In the genomic region with DNA sequence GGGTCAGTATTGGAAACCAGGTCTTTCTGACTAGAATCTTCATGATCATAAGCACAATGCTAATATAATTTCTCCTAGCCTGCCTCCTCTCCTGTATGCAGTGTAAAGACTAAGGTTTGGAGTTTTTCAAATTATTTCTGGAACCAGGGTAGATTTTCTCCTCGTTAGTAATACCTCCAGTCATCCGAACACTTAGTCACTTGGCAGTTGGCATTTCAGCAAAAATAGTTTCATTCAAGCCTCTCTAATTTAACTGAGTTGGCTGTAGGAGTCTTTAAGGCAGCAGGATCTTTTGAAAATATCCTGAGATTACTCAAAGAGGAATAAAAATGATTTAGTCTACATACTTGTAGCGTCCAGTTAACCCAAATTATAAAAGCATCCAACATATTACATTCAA, we compare ENCODE assay signal across 31 cellular contexts. TPM values are rescaled to one million over a fixed set of nuclear protein-coding genes. Genes with fewer than 3 reads are reported as not detected.
A peak's percentile ranks its signal among the peaks of the same experiment; 100 is the strongest.
DNase-seq lines count a peak whose midpoint lies in the region; ATAC-seq, FAIRE-seq and TF ChIP-seq lines count a peak whose summit lies in the region.
"Had no signal": no experiment of that assay in that cellular context is flagged by ENCODE, and none has a peak within 500 bp of the region (broad histone marks: within the 10 kb centered on the region; RNA-seq: fewer than 3 reads in every experiment).

No MANE protein-coding gene starts in this region.

- no peak overlapping the region for H2AFZ ChIP-seq in astrocyte (ENCODE audit: low read depth, low read length)

- H3K9ac ChIP-seq in astrocyte (ENCODE audit: low read length), result no peak overlapping the region

- FAIRE-seq in astrocyte (lab: Jason Lieb, UNC), result peak; percentile 55
- FAIRE-seq: GM12892 had no signal

- H3K27ac ChIP-seq in astrocyte (ENCODE audit: low read depth, low read length), result peak overlapping the region; percentile 49
- no peak overlapping the region for H3K27ac ChIP-seq in psoas muscle

- H3K36me3 ChIP-seq in astrocyte (ENCODE audit: insufficient read depth, low read length) (no peaks in the 10 kb centered on the region), psoas muscle (ENCODE audit: insufficient read depth in 1 of 2, low read depth in 1 of 2) (no peaks in the 10 kb centered on the region)
- H3K36me3 ChIP-seq: ascending aorta, tibial artery had no signal

- H3K9me3 Mint-ChIP-seq in HFFc6 (no peaks in the 10 kb centered on the region), astrocyte (ENCODE audit: unreplicated experiment) (no peaks in the 10 kb centered on the region), type B pancreatic cell (no peaks in the 10 kb centered on the region)
- H3K9me3 Mint-ChIP-seq: activated naive CD4-positive, alpha-beta T cell treated with anti-CD3 and anti-CD28 coated beads, Interleukin-2, amount 10 ng/mL, durations not matched to agents 7 days and 5 days had no signal

- H3K4me3 ChIP-seq in astrocyte (ENCODE audit: insufficient read depth, low read depth, low read length), result no peak overlapping the region
- H3K4me3 ChIP-seq in psoas muscle, result no peak overlapping the region
- H3K4me3 ChIP-seq: ascending aorta, smooth muscle cell, tibial artery had no signal

- H3K9me3 ChIP-seq in astrocyte (ENCODE audit: insufficient read depth, low read depth, low read length), result no peaks in the 10 kb centered on the region
- no peaks in the 10 kb centered on the region for H3K9me3 ChIP-seq in psoas muscle
- H3K9me3 ChIP-seq: ascending aorta, tibial artery had no signal

- H3K27me3 ChIP-seq in astrocyte (ENCODE audit: insufficient read depth, low read length) (no peaks in the 10 kb centered on the region), psoas muscle (ENCODE audit: insufficient read depth in 3 of 3, low read length in 2 of 3) (no peaks in the 10 kb centered on the region)
- H3K27me3 ChIP-seq: ascending aorta, tibial artery had no signal

- no peak for TF ChIP-seq CTCF in HFFc6 (IDR thresholded peaks at IDR 0.05)
- no peak for TF ChIP-seq CTCF in astrocyte (IDR thresholded peaks at IDR 0.05; ENCODE audit: insufficient read depth, low read depth, low read length)
- TF ChIP-seq CTCF in type B pancreatic cell (conservative IDR thresholded peaks at IDR 0.05), result no peak
- TF ChIP-seq CTCF in psoas muscle (IDR thresholded peaks at IDR 0.05), result no peak

- 47 to 66% (median 51%) methylated on average over 3 of the region's 3 CpGs for WGBS in psoas muscle, 3 donors

- no peaks in the 10 kb centered on the region for H3K36me3 Mint-ChIP-seq in HFFc6 (ENCODE audit: low read depth)
- no peaks in the 10 kb centered on the region for H3K36me3 Mint-ChIP-seq in astrocyte (ENCODE audit: low read depth, unreplicated experiment)
- no peaks in the 10 kb centered on the region for H3K36me3 Mint-ChIP-seq in type B pancreatic cell
- H3K36me3 Mint-ChIP-seq: activated naive CD4-positive, alpha-beta T cell treated with anti-CD3 and anti-CD28 coated beads, Interleukin-2, amount 10 ng/mL, durations not matched to agents 7 days and 5 days had no signal

- ATAC-seq in GM18867 (IDR thresholded peaks at IDR 0.05; ENCODE audit: unreplicated experiment) (no peak), psoas muscle (no peak)
- ATAC-seq: activated T-cell treated with anti-CD3 and anti-CD28 coated beads, Interleukin-2, amount 50 U/mL, for 72 hours had no signal

- no peaks in the 10 kb centered on the region for H3K27me3 Mint-ChIP-seq in HFFc6 (ENCODE audit: insufficient read depth)
- no peaks in the 10 kb centered on the region for H3K27me3 Mint-ChIP-seq in astrocyte (ENCODE audit: low read depth, unreplicated experiment)
- no peaks in the 10 kb centered on the region for H3K27me3 Mint-ChIP-seq in type B pancreatic cell
- H3K27me3 Mint-ChIP-seq: activated naive CD4-positive, alpha-beta T cell treated with anti-CD3 and anti-CD28 coated beads, Interleukin-2, amount 10 ng/mL, durations not matched to agents 7 days and 5 days had no signal

- no peaks in the 10 kb centered on the region for H4K20me1 ChIP-seq in astrocyte (ENCODE audit: insufficient read depth, low read length)

- peak overlapping the region; percentile 6 for H3K4me2 ChIP-seq in astrocyte (ENCODE audit: low read length)
- H3K4me2 ChIP-seq: smooth muscle cell had no signal

- peak overlapping the region; percentile 58 for H3K4me3 Mint-ChIP-seq in HFFc6
- no peak overlapping the region for H3K4me3 Mint-ChIP-seq in astrocyte (ENCODE audit: unreplicated experiment)
- no peak overlapping the region for H3K4me3 Mint-ChIP-seq in type B pancreatic cell
- H3K4me3 Mint-ChIP-seq: activated naive CD4-positive, alpha-beta T cell treated with anti-CD3 and anti-CD28 coated beads, Interleukin-2, amount 10 ng/mL, durations not matched to agents 7 days and 5 days; activated T-cell treated with anti-CD3 and anti-CD28 coated beads, Interleukin-2, amount 50 U/mL, for 72 hours had no signal

- no peaks in the 10 kb centered on the region for H3K79me2 ChIP-seq in astrocyte (ENCODE audit: insufficient read depth, low read length)

- peak overlapping the region; percentile 88 for H3K27ac Mint-ChIP-seq in HFFc6
- no peak overlapping the region for H3K27ac Mint-ChIP-seq in astrocyte (ENCODE audit: unreplicated experiment)
- H3K27ac Mint-ChIP-seq in type B pancreatic cell, result no peak overlapping the region
- H3K27ac Mint-ChIP-seq: activated naive CD4-positive, alpha-beta T cell treated with anti-CD3 and anti-CD28 coated beads, Interleukin-2, amount 10 ng/mL, durations not matched to agents 7 days and 5 days; activated T-cell treated with anti-CD3 and anti-CD28 coated beads, Interleukin-2, amount 50 U/mL, for 72 hours had no signal

- H3K4me1 ChIP-seq in astrocyte (ENCODE audit: insufficient read depth, low read length) (no peaks in the 10 kb centered on the region), psoas muscle (no peaks in the 10 kb centered on the region)

- DNase-seq in AG08395 (ENCODE audit: low spot score) (peak; percentile 66), HFFc6 (peak; percentile 82), astrocyte (ENCODE audit: low read depth) (peak; percentile 75), kidney tubule cell (ENCODE audit: low spot score) (peak; percentile 6), type B pancreatic cell (ENCODE audit: extremely low spot score, unreplicated experiment) (no peak), amygdala (lab: John Stamatoyannopoulos, UW) (no peak), psoas muscle (no peak)
- DNase-seq: 8988T; activated CD4-positive, alpha-beta T cell treated with anti-CD3 and anti-CD28 coated beads for 48 hours; activated naive CD4-positive, alpha-beta T cell treated with anti-CD3 and anti-CD28 coated beads, Interleukin-2, amount 10 ng/mL, durations not matched to agents 7 days and 5 days; activated T-cell treated with anti-CD3 and anti-CD28 coated beads, Interleukin-2, amount 50 U/mL, for 72 hours; effector memory CD4-positive, alpha-beta T cell; kidney glomerular epithelial cell; mammary epithelial cell; NCI-H1105; NCI-H2081; NCI-H82; SHP77 treated with DMSO at 0.1 percent for 48 hours; stimulated activated CD4-positive, alpha-beta T cell treated with anti-CD3 and anti-CD28 coated beads, Interleukin-2, amount 100 ng/mL, for 48 hours; stimulated activated naive CD4-positive, alpha-beta T cell; tibial artery had no signal

- H3K4me1 Mint-ChIP-seq in HFFc6 (ENCODE audit: low read depth) (peaks cover 69% of the 10 kb centered on the region), astrocyte (ENCODE audit: low read depth, unreplicated experiment) (peaks cover 2% of the 10 kb centered on the region), type B pancreatic cell (ENCODE audit: unreplicated experiment) (no peaks in the 10 kb centered on the region)
- H3K4me1 Mint-ChIP-seq: activated naive CD4-positive, alpha-beta T cell treated with anti-CD3 and anti-CD28 coated beads, Interleukin-2, amount 10 ng/mL, durations not matched to agents 7 days and 5 days had no signal

- intact Hi-C loops in psoas muscle (cut with DNase I), result no loop called here

RNA-seq across cellular contexts. Expression of gene TYR, which starts 6.3 kb away (rescaled TPM):
- not detected for total RNA-seq in HFFc6 (2021; fragmentation: NEBNext Ultra II Directional; extraction: Animal tissue kit (Norgen Biotek cat#: 25700))
- total RNA-seq in astrocyte (not detected in 2 replicates), type B pancreatic cell (ENCODE audit: low replicate concordance) (6.2 TPM in 1 of 2 replicates, not detected in the other), psoas muscle (not detected)
- polyA plus RNA-seq in psoas muscle, result not detected
- total RNA-seq: activated T-cell treated with anti-CD3 and anti-CD28 coated beads, Interleukin-2, amount 50 U/mL, for 72 hours; ascending aorta; chondrocyte; glomerular endothelial cell; LHCN-M2; mammary epithelial cell; OCI-LY7; smooth muscle cell; T-helper 1 cell treated with Interleukin-12 subunit alpha and Interleukin-12 subunit beta and Interleukin-4 antibody, amounts not matched to agents 30 ng/mL and 1 ng/mL, for 36 hours had no signal
- polyA plus RNA-seq: esophagus, mammary epithelial cell, smooth muscle cell had no signal

Comparison
In these comparisons a context has a peak if more than half of its experiments do, and no peak if none do; other contexts are left out.
1. DNase-seq: peak in AG08395 (single experiment), HFFc6 (single experiment), astrocyte (single experiment) and kidney tubule cell (single experiment); none in type B pancreatic cell (single experiment), amygdala (0 of 56) and psoas muscle (0 of 2).